23 cellular contexts compared by ENCODE assay signal in the genomic region with DNA sequence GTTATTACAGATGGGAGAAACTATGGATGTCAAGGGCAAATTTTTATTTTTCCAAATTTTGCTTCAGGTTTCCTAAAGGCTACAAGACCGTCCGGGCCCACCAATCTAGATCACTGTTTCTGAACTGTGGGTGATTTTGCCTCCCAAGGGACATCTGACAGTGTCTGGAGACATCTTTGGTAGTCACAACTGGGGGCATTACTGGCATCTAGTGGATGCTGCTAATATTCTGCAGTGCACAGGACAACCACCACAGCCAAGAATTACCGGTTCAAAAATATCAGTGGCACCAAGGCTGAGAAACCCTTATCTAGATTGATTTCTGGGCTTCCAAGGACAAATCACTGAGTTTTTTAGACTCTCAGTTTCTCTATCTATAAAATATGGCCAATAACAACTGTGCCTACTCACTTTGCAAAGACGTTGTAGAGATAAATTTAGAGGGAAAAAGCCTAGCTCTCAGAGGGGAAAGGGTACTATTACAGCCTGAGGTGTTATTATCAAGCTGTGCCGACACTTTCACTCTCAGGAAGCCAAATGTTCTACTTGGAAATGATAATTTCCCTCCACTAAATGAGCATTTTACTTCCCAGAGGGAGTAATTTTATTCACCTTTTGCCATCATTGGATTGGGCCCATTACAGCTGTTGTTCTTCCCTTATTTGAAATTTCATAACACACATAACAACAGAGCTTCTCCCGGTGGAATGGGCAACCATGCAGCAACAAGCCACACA.
DNase-seq lines count a peak whose midpoint lies in the region; ATAC-seq, FAIRE-seq and TF ChIP-seq lines count a peak whose summit lies in the region.
"Had no signal": no experiment of that assay in that cellular context is flagged by ENCODE, and none has a peak within 500 bp of the region (broad histone marks: within the 10 kb centered on the region; RNA-seq: fewer than 3 reads in every experiment).

No MANE protein-coding gene starts in this region.

- 0 out of 4 replicates have a peak, but pooled peaks of 1 of the 3 experiments have one; percentile 11 for TF ChIP-seq CTCF in H1 (IDR thresholded peaks at IDR 0.05; ENCODE audit: control extremely low read depth in 1 of 3, insufficient read depth in 1 of 3, low read depth in 1 of 3, low read length in 3 of 3)

- no peaks in the 10 kb centered on the region for H3K9me3 ChIP-seq in H1 (ENCODE audit: insufficient read depth in 2 of 2, low read depth in 1 of 2, low read length in 1 of 2)
- H3K9me3 ChIP-seq: Caco-2, lower lobe of right lung, right atrium auricular region, vagina had no signal

- TF ChIP-seq RAD21 in H1 (IDR thresholded peaks at IDR 0.05 in 1 of 2, conservative IDR thresholded peaks at IDR 0.05 in 1 of 2; ENCODE audit: low read depth in 2 of 2, low read length in 2 of 2), result peak; percentile 24 to 41; a peak in 3 of 4 replicates

- no peaks in the 10 kb centered on the region for H3K4me1 ChIP-seq in H1 (replicated peaks in 1 of 4; ENCODE audit: control insufficient read depth in 3 of 4, insufficient read depth in 4 of 4, low read length in 3 of 4)
- H3K4me1 ChIP-seq: Caco-2, lower lobe of right lung, right atrium auricular region, SJSA1, vagina had no signal

- no peak for TF ChIP-seq EP300 in H1 (IDR thresholded peaks at IDR 0.05; ENCODE audit: borderline replicate concordance in 1 of 2, low read depth in 2 of 2, low read length in 2 of 2)

- no peak overlapping the region for H3K23ac ChIP-seq in H1 (ENCODE audit: insufficient read length)

- no peak overlapping the region for H3K27ac ChIP-seq in H1 (ENCODE audit: low read depth, low read length)
- H3K27ac ChIP-seq: hepatocyte, lower lobe of right lung, PC-9, right atrium auricular region, SJSA1, vagina had no signal

- H4K8ac ChIP-seq in H1 (ENCODE audit: extremely low read depth, insufficient read depth, low read length), result no peak overlapping the region

- FAIRE-seq in H1 (lab: Jason Lieb, UNC), result no peak

- CTCF ChIA-PET in H1 (lab: Charles Lee; ENCODE audit: partially characterized antibody), result interaction anchor here (0.8 to 2.8 kb wide), 3 partner anchors 13 to 186 kb away, joined by 3 to 8 read pairs (median 3); no protein-coding TSS in a partner anchor

- H3K23me2 ChIP-seq in H1 (ENCODE audit: low read depth, low read length), result no peaks in the 10 kb centered on the region

- no peak overlapping the region for H3K56ac ChIP-seq in H1 (replicated peaks; ENCODE audit: insufficient read length, low read depth, low read length)

- H2BK20ac ChIP-seq in H1 (ENCODE audit: low read length), result no peak overlapping the region

- H2BK120ac ChIP-seq in H1 (replicated peaks; ENCODE audit: low read depth, low read length), result no peak overlapping the region

- H3K4me2 ChIP-seq in H1 (ENCODE audit: insufficient read depth in 1 of 2, low read depth in 2 of 2, low read length in 2 of 2), result no peak overlapping the region
- H3K4me2 ChIP-seq: hepatocyte, PC-9 had no signal

- no peaks in the 10 kb centered on the region for H3K27me3 ChIP-seq in H1 (replicated peaks in 1 of 4; ENCODE audit: control insufficient read depth in 3 of 4, extremely low read depth in 1 of 4, insufficient read depth in 3 of 4, low read length in 3 of 4)
- H3K27me3 ChIP-seq: hepatocyte, right atrium auricular region, SJSA1, vagina had no signal

- no peak for TF ChIP-seq POLR2A in H1 (IDR thresholded peaks at IDR 0.05; ENCODE audit: control extremely low read depth in 1 of 2, low read depth in 2 of 2, low read length in 2 of 2)

- no peak overlapping the region for H3K18ac ChIP-seq in H1 (ENCODE audit: extremely low read depth, low read length)

- no peaks in the 10 kb centered on the region for H3K36me3 ChIP-seq in H1 (ENCODE audit: control insufficient read depth in 2 of 4, insufficient read depth in 4 of 4, low read length in 3 of 4)
- H3K36me3 ChIP-seq: lower lobe of right lung, right atrium auricular region, SJSA1, vagina had no signal

- H3K4me3 ChIP-seq in H1 (ENCODE audit: extremely low read depth in 1 of 4, insufficient read depth in 2 of 4, low read depth in 3 of 4, low read length in 4 of 4), result no peak overlapping the region
- H3K4me3 ChIP-seq: hepatocyte, lower lobe of right lung, PC-9, right atrium auricular region, SJSA1, vagina had no signal

- no peak overlapping the region for H3K4ac ChIP-seq in H1 (replicated peaks; ENCODE audit: insufficient read length, low read depth, low read length)

- ATAC-seq in GM18498 (IDR thresholded peaks at IDR 0.05; ENCODE audit: unreplicated experiment), result no peak
- ATAC-seq: HCT116, lower lobe of right lung, T-helper 17 cell had no signal

- 89% methylated on average over 6 of the region's 6 CpGs; no CpG with 5 or more reads in 1 of the 2 experiments for WGBS in H1 (ENCODE audit: extremely low coverage in 1 of 2, insufficient coverage in 1 of 2, insufficient read length in 1 of 2, insufficient replicate concordance in 2 of 2, low coverage in 1 of 2, low lambda C conversion rate in 2 of 2, missing lambda C conversion rate in 1 of 2), 2 experiments

- H4K5ac ChIP-seq in H1 (ENCODE audit: insufficient read length, low read depth, low read length), result no peak overlapping the region

- no peak overlapping the region for H3K9ac ChIP-seq in H1 (replicated peaks in 1 of 4; ENCODE audit: extremely low read depth in 1 of 4, low read depth in 3 of 4, low read length in 3 of 4)

- DNase-seq in NCI-H1092 treated with DMSO at 0.1 percent for 48 hours (lab: John Stamatoyannopoulos, UW) (peak; percentile 16), NCI-H1092 (lab: John Stamatoyannopoulos, UW) (no peak), NCI-H2227 treated with DMSO at 0.1 percent for 48 hours (lab: John Stamatoyannopoulos, UW) (peak; percentile 50), H1 (ENCODE audit: low read depth in 1 of 2, low spot score in 2 of 2) (no peak), posterior vena cava (ENCODE audit: low spot score) (peak; percentile 37), NCI-H146 treated with DMSO at 0.1 percent for 48 hours (lab: John Stamatoyannopoulos, UW; ENCODE audit: unreplicated experiment) (no peak)
- DNase-seq in stimulated activated naive CD4-positive, alpha-beta T cell treated with Interleukin-2 at 50 U/mL for 16 hours (lab: John Stamatoyannopoulos, UW), result no peak
- DNase-seq: 8988T; activated CD4-positive, alpha-beta memory T cell treated with anti-CD3 and anti-CD28 coated beads, Interleukin-2, amount 10 ng/mL, durations not matched to agents 7 days and 5 days; activated gamma-delta T cell treated with Interleukin-2 at 50 U/mL for 16 hours; Caco-2; dermis blood vessel endothelial cell; islet precursor cell; lower lobe of right lung; NCI-H2029 treated with DMSO at 0.1 percent for 48 hours; PC-9; T-helper 17 cell had no signal

- H3K14ac ChIP-seq in H1 (ENCODE audit: insufficient read length), result no peak overlapping the region

- H3K79me1 ChIP-seq in H1 (ENCODE audit: low read depth, low read length), result no peaks in the 10 kb centered on the region

- no peak overlapping the region for H2AK5ac ChIP-seq in H1 (ENCODE audit: low read depth, low read length)

- no peak overlapping the region for H4K91ac ChIP-seq in H1 (replicated peaks; ENCODE audit: insufficient read length, low read length)

- no peak overlapping the region for H2BK5ac ChIP-seq in H1 (ENCODE audit: low read depth, low read length)

- no peaks in the 10 kb centered on the region for H3K79me2 ChIP-seq in H1 (ENCODE audit: control insufficient read depth in 1 of 2, insufficient read depth in 2 of 2, low read length in 2 of 2)
- H3K79me2 ChIP-seq: hepatocyte had no signal

- H2AFZ ChIP-seq in H1 (ENCODE audit: low read length), result no peak overlapping the region
- H2AFZ ChIP-seq: hepatocyte, PC-9 had no signal

- POLR2A ChIA-PET in H1 (lab: Charles Lee; ENCODE audit: partially characterized antibody), result no interaction called here

- H4K20me1 ChIP-seq in H1 (replicated peaks in 1 of 2; ENCODE audit: control insufficient read depth in 1 of 2, insufficient read depth in 2 of 2, low read length in 2 of 2), result no peaks in the 10 kb centered on the region

- H2BK15ac ChIP-seq in H1 (ENCODE audit: low read length), result no peak overlapping the region

- no peak overlapping the region for H2BK12ac ChIP-seq in H1 (ENCODE audit: low read depth, low read length)

- intact Hi-C loops in posterior vena cava (cut with DNase I), result no loop called here

TF ChIP-seq in H1, 55 proteins besides CTCF, POLR2A, EP300 and RAD21 (continues in another document):
- TF ChIP-seq NRF1 (IDR thresholded peaks at IDR 0.05; ENCODE audit: low read depth, low read length) (no peak), EGR1 (IDR thresholded peaks at IDR 0.05; ENCODE audit: borderline replicate concordance, low read depth, low read length) (no peak), USF2 (IDR thresholded peaks at IDR 0.05; ENCODE audit: low read length) (no peak), ASH2L (IDR thresholded peaks at IDR 0.05; ENCODE audit: low read length) (no peak), HDAC6 (IDR thresholded peaks at IDR 0.05; ENCODE audit: low read depth, low read length) (no peak), RBBP5 (IDR thresholded peaks at IDR 0.05; ENCODE audit: borderline replicate concordance, low read depth, low read length) (no peak), TBP (IDR thresholded peaks at IDR 0.05; ENCODE audit: low read depth, low read length) (no peak), JUND (IDR thresholded peaks at IDR 0.05; ENCODE audit: low read length) (no peak), MAX (IDR thresholded peaks at IDR 0.05) (no peak), BCL11A (IDR thresholded peaks at IDR 0.05; ENCODE audit: low read depth in 2 of 2, low read length in 2 of 2) (no peak), KDM5A (IDR thresholded peaks at IDR 0.05; ENCODE audit: low read length) (no peak), JUN (IDR thresholded peaks at IDR 0.05; ENCODE audit: low read depth, low read length) (no peak), SIRT6 (IDR thresholded peaks at IDR 0.05; ENCODE audit: low read length) (no peak), GABPA (IDR thresholded peaks at IDR 0.05; ENCODE audit: borderline replicate concordance, insufficient read depth, low read length) (no peak)
- TF ChIP-seq, protein P1, sequence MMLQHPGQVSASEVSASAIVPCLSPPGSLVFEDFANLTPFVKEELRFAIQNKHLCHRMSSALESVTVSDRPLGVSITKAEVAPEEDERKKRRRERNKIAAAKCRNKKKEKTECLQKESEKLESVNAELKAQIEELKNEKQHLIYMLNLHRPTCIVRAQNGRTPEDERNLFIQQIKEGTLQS (IDR thresholded peaks at IDR 0.05; ENCODE audit: insufficient read depth, low read depth, low read length), result no peak

Comparison
In these comparisons a context has a peak if more than half of its experiments do, and no peak if none do; other contexts are left out.
1. DNase-seq: peak in NCI-H1092 treated with DMSO at 0.1 percent for 48 hours (single experiment), NCI-H2227 treated with DMSO at 0.1 percent for 48 hours (single experiment) and posterior vena cava (single experiment); none in NCI-H1092 (single experiment), H1 (0 of 2), stimulated activated naive CD4-positive, alpha-beta T cell treated with Interleukin-2 at 50 U/mL for 16 hours (single experiment) and NCI-H146 treated with DMSO at 0.1 percent for 48 hours (single experiment).